In the genomic region with DNA sequence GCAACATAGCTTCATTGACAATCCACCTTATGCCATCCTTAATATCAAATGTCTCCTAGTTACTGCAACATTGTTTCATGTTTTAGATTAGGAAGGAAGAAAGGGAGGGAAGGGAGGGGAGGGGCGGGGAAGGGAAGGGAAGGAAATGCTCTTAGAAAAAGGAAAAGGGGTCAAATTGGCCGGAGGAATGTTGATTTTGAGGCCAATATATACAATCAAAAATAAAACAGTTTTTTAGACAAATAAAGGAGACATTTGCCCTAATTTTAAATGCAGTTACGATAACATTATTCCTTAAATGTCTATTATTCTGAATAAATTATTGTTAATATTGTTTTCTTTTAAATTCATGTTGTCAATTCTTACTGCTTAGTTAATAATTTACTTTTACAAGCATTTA, we compare ENCODE assay signal across 24 cellular contexts. TPM values are rescaled to one million over a fixed set of nuclear protein-coding genes. Genes with fewer than 3 reads are reported as not detected.
A peak's percentile ranks its signal among the peaks of the same experiment; 100 is the strongest.
DNase-seq lines count a peak whose midpoint lies in the region; ATAC-seq, FAIRE-seq and TF ChIP-seq lines count a peak whose summit lies in the region.
"Had no signal": no experiment of that assay in that cellular context is flagged by ENCODE, and none has a peak within 500 bp of the region (broad histone marks: within the 10 kb centered on the region; RNA-seq: fewer than 3 reads in every experiment).

No MANE protein-coding gene starts in this region.

- no peak for TF ChIP-seq RAD21 in HepG2 (CRISPR knock-in tag; IDR thresholded peaks at IDR 0.05)

- intact Hi-C loops in HepG2 (cut with micrococcal nuclease; ENCODE audit: unreplicated experiment) (no loop called here), right lobe of liver (cut with DNase I) (no loop called here), endothelial cell of umbilical vein (cut with micrococcal nuclease) (no loop called here)

- CTCF ChIA-PET in HepG2 (lab: Yijun Ruan, JAX; ENCODE audit: low intra/inter-chr PET ratio, low total read pairs) = no interaction called here
- CTCF ChIA-PET in endothelial cell of umbilical vein (lab: Charles Lee) = interaction anchor here (0.6 to 2.8 kb wide), 2 partner anchors 18 to 201 kb away, joined by 3 to 13 read pairs; no protein-coding TSS in a partner anchor

- TF ChIP-seq POLR2A in HepG2 (IDR thresholded peaks at IDR 0.05; ENCODE audit: insufficient read depth in 1 of 2, low read depth in 2 of 2, low read length in 2 of 2) = no peak
- TF ChIP-seq POLR2A in right lobe of liver (IDR thresholded peaks at IDR 0.05) = no peak
- no peak for TF ChIP-seq POLR2A in endothelial cell of umbilical vein (IDR thresholded peaks at IDR 0.05; ENCODE audit: low read depth, low read length)

- TF ChIP-seq EP300 in HepG2 (IDR thresholded peaks at IDR 0.05; ENCODE audit: low read depth in 2 of 2, low read length in 2 of 2) (no peak), HepG2 (CRISPR knock-in tag; IDR thresholded peaks at IDR 0.05; ENCODE audit: borderline replicate concordance) (no peak)

- DNase-seq in HepG2 (ENCODE audit: low spot score) = no peak
- DNase-seq in right lobe of liver = no peak
- DNase-seq in dermis blood vessel endothelial cell = peak; percentile 36
- peak; percentile 55 for DNase-seq in endothelial cell of umbilical vein (ENCODE audit: low read depth, low spot score)
- DNase-seq in kidney tubule cell (ENCODE audit: low spot score) = no peak
- DNase-seq in stimulated activated CD8-positive, alpha-beta memory T cell treated with anti-CD3 and anti-CD28 coated beads, Interleukin-4, amount 100 ng/mL, for 48 hours = no peak
- no peak for DNase-seq in DMS53 treated with DMSO at 0.1 percent for 48 hours (lab: John Stamatoyannopoulos, UW; ENCODE audit: unreplicated experiment)
- DNase-seq: 8988T; ACHN; AML-193; BE2C; CD4-positive, alpha-beta T cell; CD8-positive, alpha-beta memory T cell; DMS 273 treated with DMSO at 0.1 percent for 48 hours; DMS79 treated with DMSO at 0.1 percent for 48 hours; GF-D8; H9 had no signal

- in situ Hi-C loops in HepG2 (cut with HindIII; ENCODE audit: extremely low pct_ligation_motif_present, low pct_unique_long_range_greater_than_20kb) = no loop called here

- no peak overlapping the region for H3K4me3 ChIP-seq in HepG2 (replicated peaks in 1 of 3; ENCODE audit: insufficient read depth in 1 of 3, low read depth in 2 of 3, low read length in 3 of 3)
- H3K4me3 ChIP-seq in right lobe of liver = no peak overlapping the region
- H3K4me3 ChIP-seq in endothelial cell of umbilical vein (replicated peaks in 1 of 3; ENCODE audit: insufficient read depth in 1 of 3, low read depth in 1 of 3, low read length in 3 of 3) = no peak overlapping the region
- H3K4me3 ChIP-seq: A549; BLaER1 treated with 17β-estradiol and CSF1 and Interleukin-3, amounts not matched to agents 10 nM and 100 nM; GM23338 had no signal

- H3K4me1 ChIP-seq in HepG2 (ENCODE audit: insufficient read depth, low read length) = no peaks in the 10 kb centered on the region
- H3K4me1 ChIP-seq in right lobe of liver = peaks cover 0 to 6% (median 0%) of the 10 kb centered on the region in 4 donors
- H3K4me1 ChIP-seq in endothelial cell of umbilical vein (ENCODE audit: control insufficient read depth, extremely low read depth, insufficient read depth, low read length) = peaks cover 22% of the 10 kb centered on the region
- H3K4me1 ChIP-seq: A549, BE2C had no signal

- no TSS peak for BruUV-seq in HepG2 (replicated peaks; lab: Mats Ljungman, UMichigan)
- BruUV-seq in endothelial cell of umbilical vein (replicated peaks; lab: Mats Ljungman, UMichigan) = no TSS peak

- no peaks in the 10 kb centered on the region for H3K27me3 ChIP-seq in HepG2 (ENCODE audit: control insufficient read depth in 1 of 2, insufficient read depth in 2 of 2, low read length in 2 of 2)
- H3K27me3 ChIP-seq in right lobe of liver = no peaks in the 10 kb centered on the region
- H3K27me3 ChIP-seq in endothelial cell of umbilical vein (ENCODE audit: control insufficient read depth in 2 of 2, insufficient read depth in 2 of 2, low read length in 2 of 2) = no peaks in the 10 kb centered on the region
- H3K27me3 ChIP-seq: BE2C; BLaER1 treated with 17β-estradiol and CSF1 and Interleukin-3, amounts not matched to agents 10 nM and 100 nM had no signal

- no peaks in the 10 kb centered on the region for H3K9me1 ChIP-seq in endothelial cell of umbilical vein (replicated peaks; ENCODE audit: control insufficient read depth, extremely low read depth, insufficient read depth, low read length)

- H3K9me3 ChIP-seq in HepG2 (ENCODE audit: low read length) (no peaks in the 10 kb centered on the region), right lobe of liver (no peaks in the 10 kb centered on the region), endothelial cell of umbilical vein (replicated peaks; ENCODE audit: control insufficient read depth, insufficient read depth, low read length) (no peaks in the 10 kb centered on the region)
- H3K9me3 ChIP-seq: A549; BE2C; BLaER1 treated with 17β-estradiol and CSF1 and Interleukin-3, amounts not matched to agents 10 nM and 100 nM had no signal

- H4K20me1 ChIP-seq in HepG2 (ENCODE audit: insufficient read depth, low read length) = peaks cover 7% of the 10 kb centered on the region
- no peaks in the 10 kb centered on the region for H4K20me1 ChIP-seq in endothelial cell of umbilical vein (replicated peaks; ENCODE audit: control insufficient read depth, extremely low read depth, insufficient read depth, low read length)
- H4K20me1 ChIP-seq: BLaER1 treated with 17β-estradiol and CSF1 and Interleukin-3, amounts not matched to agents 10 nM and 100 nM had no signal

- H3K9ac ChIP-seq in HepG2 (ENCODE audit: insufficient read depth, low read depth, low read length) (no peak overlapping the region), endothelial cell of umbilical vein (replicated peaks; ENCODE audit: extremely low read depth, insufficient read depth, low read length) (no peak overlapping the region)
- H3K9ac ChIP-seq: BLaER1 treated with 17β-estradiol and CSF1 and Interleukin-3, amounts not matched to agents 10 nM and 100 nM had no signal

- TF ChIP-seq CTCF in HepG2 (CRISPR knock-in tag; IDR thresholded peaks at IDR 0.05) (no peak), right lobe of liver (IDR thresholded peaks at IDR 0.05) (no peak), endothelial cell of umbilical vein (IDR thresholded peaks at IDR 0.05; ENCODE audit: extremely low read depth in 1 of 2, insufficient read depth in 1 of 2, low read depth in 1 of 2, low read length in 2 of 2) (no peak)

- no peak for ATAC-seq in HepG2
- no peak for ATAC-seq in right lobe of liver
- ATAC-seq: A549, GM23338, HCT116 had no signal

- dilution Hi-C loops in endothelial cell of umbilical vein (cut with MboI; ENCODE audit: extremely low pct_ligation_motif_present, low sequenced_read_pairs) = no loop called here

- WGBS in HepG2 (ENCODE audit: low lambda C conversion rate) = 94% methylated on average over 3 of the region's 3 CpGs
- 60% methylated on average over 3 of the region's 3 CpGs for WGBS in right lobe of liver (ENCODE audit: insufficient coverage, low coverage, low lambda C conversion rate, missing lambda C conversion rate)

- peaks cover 14 to 77% of the 10 kb centered on the region in 2 experiments for H3K36me3 ChIP-seq in HepG2 (replicated peaks in 1 of 2; ENCODE audit: control insufficient read depth in 1 of 2, insufficient read depth in 2 of 2, low read length in 2 of 2)
- peaks cover 4 to 23% (median 11%) of the 10 kb centered on the region in 4 donors for H3K36me3 ChIP-seq in right lobe of liver
- H3K36me3 ChIP-seq in endothelial cell of umbilical vein (ENCODE audit: control insufficient read depth in 2 of 2, extremely low read depth in 1 of 2, insufficient read depth in 2 of 2, low read length in 2 of 2) = peaks cover 19 to 20% of the 10 kb centered on the region in 2 experiments
- H3K36me3 ChIP-seq: BE2C; BLaER1 treated with 17β-estradiol and CSF1 and Interleukin-3, amounts not matched to agents 10 nM and 100 nM had no signal

- H3K27ac ChIP-seq in HepG2 (ENCODE audit: extremely low read length, insufficient read depth, low read length) (no peak overlapping the region), right lobe of liver (no peak overlapping the region), endothelial cell of umbilical vein (ENCODE audit: insufficient read depth, low read depth, low read length) (no peak overlapping the region)
- H3K27ac ChIP-seq: A549; BLaER1 treated with 17β-estradiol and CSF1 and Interleukin-3, amounts not matched to agents 10 nM and 100 nM had no signal

- POLR2A ChIA-PET in HepG2 (lab: Yijun Ruan, JAX) = no interaction called here
- POLR2A ChIA-PET in endothelial cell of umbilical vein (lab: Charles Lee) = interaction anchor here (0.6 kb wide), 1 partner anchor 49 kb away, joined by 5 read pairs; no protein-coding TSS in a partner anchor

- no peaks in the 10 kb centered on the region for H3K79me2 ChIP-seq in HepG2 (ENCODE audit: insufficient read depth, low read length)
- H3K79me2 ChIP-seq in endothelial cell of umbilical vein (ENCODE audit: control insufficient read depth, insufficient read depth, low read length) = peaks cover 2% of the 10 kb centered on the region

- FAIRE-seq in HepG2 (lab: Jason Lieb, UNC) (no peak), endothelial cell of umbilical vein (lab: Jason Lieb, UNC) (no peak)
- FAIRE-seq: A549, D721Med, GM12891, GM18507 had no signal

- H2AFZ ChIP-seq in HepG2 (ENCODE audit: low read length) = no peak overlapping the region
- H2AFZ ChIP-seq in endothelial cell of umbilical vein (ENCODE audit: low read depth, low read length) = no peak overlapping the region
- H2AFZ ChIP-seq: GM23338 had no signal

- H3K4me2 ChIP-seq in HepG2 (ENCODE audit: low read depth, low read length) (no peak overlapping the region), endothelial cell of umbilical vein (ENCODE audit: insufficient read depth, low read length) (peak overlapping the region; percentile 50)
- H3K4me2 ChIP-seq: A549; BLaER1 treated with 17β-estradiol and CSF1 and Interleukin-3, amounts not matched to agents 10 nM and 100 nM; GM23338 had no signal

RNA-seq across cellular contexts. Expression of gene CALCRL, which starts 33.5 kb away (rescaled TPM):
- total RNA-seq in HepG2 (2016; rRNA removed; fragmentation: Illumina TruSeq; extraction: Trizol) (0.02 TPM in 1 of 2 replicates, not detected in the other), right lobe of liver (10 to 100 TPM in 1 of 6 experiments, 1 to 10 TPM in 5; 3.7 to 13.9 (median 8.2) TPM), dermis blood vessel endothelial cell (308 and 430 TPM in 2 replicates), endothelial cell of umbilical vein (244 and 252 TPM in 2 replicates)
- not detected in 2 replicates for total RNA-seq in HepG2 (2016; cell fraction: cytosol; rRNA removed; fragmentation: Illumina TruSeq; extraction: Trizol; ENCODE audit: low read depth)
- 0.15 TPM in 1 of 2 replicates, not detected in the other for total RNA-seq in HepG2 (2016; cell fraction: insoluble cytoplasmic fraction; rRNA removed; fragmentation: Illumina TruSeq; extraction: Trizol)
- total RNA-seq in HepG2 (2016; cell fraction: membrane; rRNA removed; fragmentation: Illumina TruSeq; extraction: Trizol) = 0.21 TPM in 1 of 2 replicates, not detected in the other
- total RNA-seq in HepG2 (2016; cell fraction: nucleus; rRNA removed; fragmentation: Illumina TruSeq; extraction: Trizol) = not detected in 2 replicates
- polyA plus RNA-seq in HepG2 (2011; rRNA removed) (0.18 TPM in 1 of 2 replicates, not detected in the other), endothelial cell of umbilical vein (194 and 222 TPM in 2 replicates)
- 0.09 TPM in 1 of 2 replicates, not detected in the other for polyA plus RNA-seq in HepG2 (2011; cell fraction: cytosol; rRNA removed)
- polyA plus RNA-seq in HepG2 (2011; cell fraction: nucleus; rRNA removed) = 0.03 TPM in 1 of 2 replicates, not detected in the other
- polyA plus RNA-seq in HepG2 (2012) = 0.20 and 0.66 TPM in 2 replicates
- not detected in 2 replicates for polyA plus RNA-seq in HepG2 (2016; cell fraction: cytosol; fragmentation: Illumina TruSeq; extraction: Trizol; ENCODE audit: low read depth)
- not detected in 2 replicates for polyA plus RNA-seq in HepG2 (2016; cell fraction: insoluble cytoplasmic fraction; fragmentation: Illumina TruSeq; extraction: Trizol; ENCODE audit: low read depth)
- not detected in 2 replicates for polyA plus RNA-seq in HepG2 (2016; cell fraction: membrane; fragmentation: Illumina TruSeq; extraction: Trizol; ENCODE audit: low read depth)
- not detected in 2 replicates for polyA plus RNA-seq in HepG2 (2016; cell fraction: nucleus; fragmentation: Illumina TruSeq; extraction: Trizol; ENCODE audit: insufficient read depth, low read depth)
- polyA minus RNA-seq in HepG2 (2011; rRNA and poly(A)+ RNA removed; ENCODE audit: low replicate concordance) = not detected in 2 replicates
- not detected in 2 replicates for polyA minus RNA-seq in HepG2 (2011; cell fraction: cytosol; rRNA and poly(A)+ RNA removed)
- polyA minus RNA-seq in HepG2 (2011; cell fraction: nucleus; rRNA and poly(A)+ RNA removed) = 0.26 and 0.87 TPM in 2 replicates
- 126 and 128 TPM in 2 replicates for polyA plus RNA-seq in endothelial cell of umbilical vein (2011; cell fraction: cytosol; rRNA removed)
- polyA plus RNA-seq in endothelial cell of umbilical vein (2011; cell fraction: nucleus; rRNA removed) = 143 and 153 TPM in 2 replicates
- polyA plus RNA-seq in endothelial cell of umbilical vein (2012) = 78.3 and 90.6 TPM in 2 replicates
- polyA minus RNA-seq in endothelial cell of umbilical vein = 371 and 410 TPM in 2 replicates
- polyA minus RNA-seq in endothelial cell of umbilical vein (2011; cell fraction: cytosol; rRNA and poly(A)+ RNA removed) = not detected
- polyA minus RNA-seq in endothelial cell of umbilical vein (2011; cell fraction: nucleus; rRNA and poly(A)+ RNA removed) = 452 and 634 TPM in 2 replicates
- total RNA-seq: CD8-positive, alpha-beta memory T cell had no signal

Comparison
In these comparisons a context has a peak if more than half of its experiments do, and no peak if none do; other contexts are left out.
1. DNase-seq: peak in dermis blood vessel endothelial cell (single experiment) and endothelial cell of umbilical vein (single experiment); none in HepG2 (single experiment), right lobe of liver (0 of 3), kidney tubule cell (single experiment), stimulated activated CD8-positive, alpha-beta memory T cell treated with anti-CD3 and anti-CD28 coated beads, Interleukin-4, amount 100 ng/mL, for 48 hours (single experiment) and DMS53 treated with DMSO at 0.1 percent for 48 hours (single experiment).
2. RNA of gene CALCRL, which starts 33.5 kb away (total RNA-seq): 308 to 430 TPM in dermis blood vessel endothelial cell and 244 to 252 TPM in endothelial cell of umbilical vein; 3.7 to 13.9 TPM in right lobe of liver and 0.02 to 0.21 TPM in HepG2; every median in the first group is over 10 times any median in the second.